ENCODE assay signal across 27 cellular contexts in the genomic region with DNA sequence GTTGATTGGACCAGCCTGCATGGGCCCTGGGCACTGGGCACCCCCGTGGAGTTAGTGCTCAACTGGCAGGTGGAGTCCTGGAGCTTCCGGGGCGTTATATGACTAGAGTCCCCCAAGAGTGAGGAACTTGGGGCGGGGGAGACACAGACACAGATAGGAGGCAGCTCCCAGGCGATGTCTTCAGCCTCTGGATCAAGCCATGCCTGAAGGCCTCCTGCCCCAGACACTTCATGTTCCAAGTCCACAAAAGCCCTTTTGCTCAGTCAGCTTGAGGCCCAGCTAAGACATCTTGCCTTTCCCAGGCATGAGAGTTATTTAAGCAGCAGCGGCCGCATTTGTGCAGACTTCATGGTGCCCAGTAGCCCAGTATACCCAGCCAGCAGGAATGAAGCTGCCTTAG.
"Had no signal": no experiment of that assay in that cellular context is flagged by ENCODE, and none has a peak within 500 bp of the region (broad histone marks: within the 10 kb centered on the region; RNA-seq: fewer than 3 reads in every experiment).

No MANE protein-coding gene starts in this region.

- H3K36me3 ChIP-seq: esophagus muscularis mucosa, gastrocnemius medialis, heart right ventricle had no signal

- H3K27ac ChIP-seq: esophagus muscularis mucosa, foreskin keratinocyte, gastrocnemius medialis, heart right ventricle had no signal

- H3K9me3 ChIP-seq: esophagus muscularis mucosa, gastrocnemius medialis, heart right ventricle had no signal

- FAIRE-seq: astrocyte, colon had no signal

- H3K4me1 Mint-ChIP-seq: activated CD4-positive, alpha-beta memory T cell treated with anti-CD3 and anti-CD28 coated beads, Interleukin-2, amount 10 ng/mL, durations not matched to agents 7 days and 5 days had no signal

- H3K4me1 ChIP-seq: foreskin keratinocyte had no signal

- H3K4me3 ChIP-seq: esophagus muscularis mucosa, gastrocnemius medialis, heart right ventricle had no signal

- H3K9me3 Mint-ChIP-seq: activated CD4-positive, alpha-beta memory T cell treated with anti-CD3 and anti-CD28 coated beads, Interleukin-2, amount 10 ng/mL, durations not matched to agents 7 days and 5 days; activated CD4-positive, alpha-beta T cell treated with anti-CD3 and anti-CD28 coated beads, Interleukin-2, amount 10 ng/mL, durations not matched to agents 7 days and 5 days; activated naive CD4-positive, alpha-beta T cell treated with anti-CD3 and anti-CD28 coated beads, Interleukin-2, amount 10 ng/mL, durations not matched to agents 7 days and 5 days; activated T-cell treated with anti-CD3 and anti-CD28 coated beads, Interleukin-2, amount 50 U/mL, for 24 hours; activated T-cell treated with anti-CD3 and anti-CD28 coated beads, Interleukin-2, amount 50 U/mL, for 72 hours; effector memory CD8-positive, alpha-beta T cell; WTC11 had no signal

- H3K27ac Mint-ChIP-seq: activated CD4-positive, alpha-beta memory T cell treated with anti-CD3 and anti-CD28 coated beads, Interleukin-2, amount 10 ng/mL, durations not matched to agents 7 days and 5 days; activated CD4-positive, alpha-beta T cell treated with anti-CD3 and anti-CD28 coated beads, Interleukin-2, amount 10 ng/mL, durations not matched to agents 7 days and 5 days; activated naive CD4-positive, alpha-beta T cell treated with anti-CD3 and anti-CD28 coated beads, Interleukin-2, amount 10 ng/mL, durations not matched to agents 7 days and 5 days; activated naive CD8-positive, alpha-beta T cell; activated T-cell treated with anti-CD3 and anti-CD28 coated beads, Interleukin-2, amount 50 U/mL, for 24 hours; activated T-cell treated with anti-CD3 and anti-CD28 coated beads, Interleukin-2, amount 50 U/mL, for 72 hours; effector memory CD8-positive, alpha-beta T cell; WTC11 had no signal

- DNase-seq: activated CD4-positive, alpha-beta memory T cell treated with anti-CD3 and anti-CD28 coated beads, Interleukin-2, amount 10 ng/mL, durations not matched to agents 7 days and 5 days; activated CD4-positive, alpha-beta T cell treated with anti-CD3 and anti-CD28 coated beads for 1 hour; activated CD4-positive, alpha-beta T cell treated with anti-CD3 and anti-CD28 coated beads for 4 hours; activated CD4-positive, alpha-beta T cell treated with anti-CD3 and anti-CD28 coated beads, Interleukin-2, amount 10 ng/mL, durations not matched to agents 7 days and 5 days; activated CD4-positive, alpha-beta T cell treated with anti-CD3 and anti-CD28 coated beads, Interleukin-2, amount 50 U/mL, for 4 hours; activated CD8-positive, alpha-beta memory T cell treated with anti-CD3 and anti-CD28 coated beads, Interleukin-2, amount 50 U/mL, for 48 hours; activated gamma-delta T cell; activated naive CD4-positive, alpha-beta T cell; activated naive CD4-positive, alpha-beta T cell treated with anti-CD3 and anti-CD28 coated beads, Interleukin-2, amount 10 ng/mL, durations not matched to agents 7 days and 5 days; activated T-cell treated with anti-CD3 and anti-CD28 coated beads for 4 hours; activated T-cell treated with anti-CD3 and anti-CD28 coated beads, Interleukin-2, amount 50 U/mL, for 24 hours; activated T-cell treated with anti-CD3 and anti-CD28 coated beads, Interleukin-2, amount 50 U/mL, for 72 hours; amniotic stem cell; cortex of kidney; dermis blood vessel endothelial cell; effector CD4-positive, alpha-beta T cell; effector memory CD8-positive, alpha-beta T cell; erythroblast; foreskin keratinocyte; T-helper 2 cell had no signal

- ATAC-seq: activated T-cell treated with anti-CD3 and anti-CD28 coated beads, Interleukin-2, amount 50 U/mL, for 72 hours; effector memory CD8-positive, alpha-beta T cell; foreskin keratinocyte; WTC11 had no signal

- H3K4me3 Mint-ChIP-seq: activated CD4-positive, alpha-beta memory T cell treated with anti-CD3 and anti-CD28 coated beads, Interleukin-2, amount 10 ng/mL, durations not matched to agents 7 days and 5 days; activated CD4-positive, alpha-beta T cell treated with anti-CD3 and anti-CD28 coated beads, Interleukin-2, amount 10 ng/mL, durations not matched to agents 7 days and 5 days; activated naive CD4-positive, alpha-beta T cell treated with anti-CD3 and anti-CD28 coated beads, Interleukin-2, amount 10 ng/mL, durations not matched to agents 7 days and 5 days; activated naive CD8-positive, alpha-beta T cell; activated T-cell treated with anti-CD3 and anti-CD28 coated beads, Interleukin-2, amount 50 U/mL, for 24 hours; activated T-cell treated with anti-CD3 and anti-CD28 coated beads, Interleukin-2, amount 50 U/mL, for 72 hours; effector memory CD8-positive, alpha-beta T cell; WTC11 had no signal

- H3K36me3 Mint-ChIP-seq: activated naive CD4-positive, alpha-beta T cell treated with anti-CD3 and anti-CD28 coated beads, Interleukin-2, amount 10 ng/mL, durations not matched to agents 7 days and 5 days; activated naive CD8-positive, alpha-beta T cell; WTC11 had no signal

- H3K27me3 ChIP-seq: esophagus muscularis mucosa, gastrocnemius medialis, heart right ventricle had no signal
